1 cellular context compared by ENCODE assay signal in the genomic region with DNA sequence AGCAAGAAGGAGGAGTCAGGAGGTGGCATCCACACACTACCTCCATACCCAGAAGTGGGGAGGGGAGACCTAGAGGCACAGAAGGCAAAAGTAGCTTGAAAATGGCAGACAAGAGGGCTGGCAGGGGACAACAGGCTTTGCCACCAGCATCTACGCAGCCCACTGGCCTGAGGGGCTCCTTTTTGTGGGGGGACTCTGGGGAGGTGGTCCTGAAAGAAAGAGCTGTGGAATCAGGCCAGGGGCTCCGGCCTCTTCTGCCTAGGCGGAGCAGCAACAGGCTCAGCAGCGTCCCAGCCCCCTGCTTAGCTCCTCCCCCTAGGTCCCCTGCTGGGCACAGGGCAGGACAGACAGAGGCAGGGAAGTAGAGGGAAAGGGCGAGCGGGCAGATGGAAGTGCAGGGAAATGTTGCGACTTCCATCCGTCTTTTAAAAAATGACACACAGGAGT.
TF ChIP-seq lines count a peak whose summit lies in the region.

No MANE protein-coding gene starts in this region.

TF ChIP-seq in K562, 482 proteins besides CTCF, POLR2A, EP300 and RAD21:
- TF ChIP-seq GABPB2 (CRISPR knock-in tag; conservative IDR thresholded peaks at IDR 0.05) (no peak), SPI1 (IDR thresholded peaks at IDR 0.05; ENCODE audit: borderline replicate concordance, low read depth, low read length) (0 out of 2 replicates have a peak, but pooled peaks have one; percentile 45), ZNF24 (IDR thresholded peaks at IDR 0.05) (no peak), JUN (IDR thresholded peaks at IDR 0.05; ENCODE audit: borderline replicate concordance, low read depth, low read length) (no peak), JUN (CRISPR knock-in tag; IDR thresholded peaks at IDR 0.05; ENCODE audit: borderline replicate concordance) (no peak)
- TF ChIP-seq, protein P1, sequence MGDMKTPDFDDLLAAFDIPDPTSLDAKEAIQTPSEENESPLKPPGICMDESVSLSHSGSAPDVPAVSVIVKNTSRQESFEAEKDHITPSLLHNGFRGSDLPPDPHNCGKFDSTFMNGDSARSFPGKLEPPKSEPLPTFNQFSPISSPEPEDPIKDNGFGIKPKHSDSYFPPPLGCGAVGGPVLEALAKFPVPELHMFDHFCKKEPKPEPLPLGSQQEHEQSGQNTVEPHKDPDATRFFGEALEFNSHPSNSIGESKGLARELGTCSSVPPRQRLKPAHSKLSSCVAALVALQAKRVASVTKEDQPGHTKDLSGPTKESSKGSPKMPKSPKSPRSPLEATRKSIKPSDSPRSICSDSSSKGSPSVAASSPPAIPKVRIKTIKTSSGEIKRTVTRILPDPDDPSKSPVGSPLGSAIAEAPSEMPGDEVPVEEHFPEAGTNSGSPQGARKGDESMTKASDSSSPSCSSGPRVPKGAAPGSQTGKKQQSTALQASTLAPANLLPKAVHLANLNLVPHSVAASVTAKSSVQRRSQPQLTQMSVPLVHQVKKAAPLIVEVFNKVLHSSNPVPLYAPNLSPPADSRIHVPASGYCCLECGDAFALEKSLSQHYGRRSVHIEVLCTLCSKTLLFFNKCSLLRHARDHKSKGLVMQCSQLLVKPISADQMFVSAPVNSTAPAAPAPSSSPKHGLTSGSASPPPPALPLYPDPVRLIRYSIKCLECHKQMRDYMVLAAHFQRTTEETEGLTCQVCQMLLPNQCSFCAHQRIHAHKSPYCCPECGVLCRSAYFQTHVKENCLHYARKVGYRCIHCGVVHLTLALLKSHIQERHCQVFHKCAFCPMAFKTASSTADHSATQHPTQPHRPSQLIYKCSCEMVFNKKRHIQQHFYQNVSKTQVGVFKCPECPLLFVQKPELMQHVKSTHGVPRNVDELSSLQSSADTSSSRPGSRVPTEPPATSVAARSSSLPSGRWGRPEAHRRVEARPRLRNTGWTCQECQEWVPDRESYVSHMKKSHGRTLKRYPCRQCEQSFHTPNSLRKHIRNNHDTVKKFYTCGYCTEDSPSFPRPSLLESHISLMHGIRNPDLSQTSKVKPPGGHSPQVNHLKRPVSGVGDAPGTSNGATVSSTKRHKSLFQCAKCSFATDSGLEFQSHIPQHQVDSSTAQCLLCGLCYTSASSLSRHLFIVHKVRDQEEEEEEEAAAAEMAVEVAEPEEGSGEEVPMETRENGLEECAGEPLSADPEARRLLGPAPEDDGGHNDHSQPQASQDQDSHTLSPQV (IDR thresholded peaks at IDR 0.05): 0 out of 2 replicates have a peak, but pooled peaks have one; percentile 9
